Comparison of ENCODE assay signal across 13 cellular contexts in the genomic region with DNA sequence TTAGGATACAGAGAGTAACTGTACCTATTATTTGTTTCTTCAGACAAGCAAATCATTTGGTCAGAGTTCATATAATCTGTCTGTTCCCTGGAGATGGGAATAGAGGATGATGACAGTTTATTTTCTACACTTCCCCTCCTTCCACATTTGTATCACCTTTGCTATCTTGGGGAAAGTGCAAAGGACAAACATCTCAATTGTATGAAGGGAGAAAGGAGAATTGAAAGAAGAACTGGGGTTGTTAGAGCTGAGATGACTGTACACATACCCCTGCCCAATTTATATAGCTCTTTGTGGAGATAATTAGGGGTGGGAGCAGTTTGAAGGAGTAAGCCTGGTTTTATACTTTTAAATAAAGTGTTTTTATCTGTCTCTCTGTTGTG. TPM values are rescaled to one million over a fixed set of nuclear protein-coding genes. Genes with fewer than 3 reads are reported as not detected.
DNase-seq lines count a peak whose midpoint lies in the region; TF ChIP-seq lines count a peak whose summit lies in the region.
"Had no signal": no experiment of that assay in that cellular context is flagged by ENCODE, and none has a peak within 500 bp of the region (broad histone marks: within the 10 kb centered on the region; RNA-seq: fewer than 3 reads in every experiment).

No MANE protein-coding gene starts in this region.

- DNase-seq in esophagus squamous epithelium (lab: John Stamatoyannopoulos, UW) (no peak), pons (ENCODE audit: low spot score) (peak; percentile 57), foreskin melanocyte (no peak), hepatic stellate cell (ENCODE audit: low spot score) (no peak)
- DNase-seq in activated CD4-positive, CD25-positive, alpha-beta regulatory T cell treated with anti-CD3 and anti-CD28 coated beads, Interleukin-2, amount 50 U/mL, for 72 hours = no peak
- DNase-seq in activated effector memory CD4-positive, alpha-beta T cell treated with Interleukin-2 at 50 U/mL for 16 hours = no peak
- DNase-seq: cerebellar nuclear complex, DMS79, NCI-H226 had no signal

- H3K36me3 ChIP-seq in BLaER1 (no peaks in the 10 kb centered on the region), OCI-LY1 (ENCODE audit: insufficient read depth, low read length) (peaks cover 5% of the 10 kb centered on the region; the same call in 1 of the 2 replicates), esophagus squamous epithelium (peaks cover 0 to 4% (median 0%) of the 10 kb centered on the region in 3 donors)

- peak overlapping the region; percentile 75 for H3K4me2 ChIP-seq in BLaER1
- H3K4me2 ChIP-seq in OCI-LY1 (ENCODE audit: low read length) = peak overlapping the region; percentile 64; the same call in 1 of the 2 replicates

- 0 out of 2 replicates have a peak, but pooled peaks cover 2% of the 10 kb centered on the region for H3F3A ChIP-seq in OCI-LY1 (ENCODE audit: insufficient read depth, low read length)

- TF ChIP-seq POLR2A in esophagus squamous epithelium (IDR thresholded peaks at IDR 0.05) = no peak

- H3K27ac ChIP-seq in BLaER1 (peak overlapping the region; percentile 62), OCI-LY1 (ENCODE audit: low read depth, low read length, poor library complexity, severe bottlenecking) (peak overlapping the region; percentile 96), esophagus squamous epithelium (peak overlapping the region; percentile 90 to 98 (median 96))

- H3K4me3 ChIP-seq in BLaER1 = 0 out of 2 replicates have a peak overlapping the region, but pooled peaks have one; percentile 15
- H3K4me3 ChIP-seq in OCI-LY1 (ENCODE audit: low read depth, low read length, poor library complexity, severe bottlenecking) = no peak overlapping the region
- peak overlapping the region in 3 of 4 donors; percentile 24 to 51 (median 28) for H3K4me3 ChIP-seq in esophagus squamous epithelium

- H3K27me3 ChIP-seq in BLaER1 = no peaks in the 10 kb centered on the region
- no peaks in the 10 kb centered on the region for H3K27me3 ChIP-seq in OCI-LY1 (ENCODE audit: insufficient read depth, low read length)
- H3K27me3 ChIP-seq in esophagus squamous epithelium = no peaks in the 10 kb centered on the region

- H3K4me1 ChIP-seq in BLaER1 = peaks cover 45% of the 10 kb centered on the region
- H3K4me1 ChIP-seq in OCI-LY1 (ENCODE audit: insufficient read depth, low read length, severe bottlenecking) = peaks cover 50% of the 10 kb centered on the region
- H3K4me1 ChIP-seq in esophagus squamous epithelium = peaks cover 46 to 66% (median 56%) of the 10 kb centered on the region in 3 donors

- H3K9me2 ChIP-seq in OCI-LY1 (ENCODE audit: low read depth, low read length) = no peaks in the 10 kb centered on the region

- no peaks in the 10 kb centered on the region for H3K79me2 ChIP-seq in OCI-LY1 (ENCODE audit: insufficient read depth, low read length)

- H3K9ac ChIP-seq in BLaER1 (peak overlapping the region; percentile 23), OCI-LY1 (ENCODE audit: low read length) (peak overlapping the region; percentile 58)

- no peaks in the 10 kb centered on the region for H3K9me3 ChIP-seq in BLaER1
- H3K9me3 ChIP-seq in OCI-LY1 (ENCODE audit: low read length) = no peaks in the 10 kb centered on the region
- H3K9me3 ChIP-seq in esophagus squamous epithelium = no peaks in the 10 kb centered on the region

- intact Hi-C loops in esophagus squamous epithelium (cut with DNase I) = loop anchor here (2.0 kb wide), 1 partner anchor 28 kb away; no protein-coding TSS in a partner anchor

- no peak overlapping the region for H2AFZ ChIP-seq in OCI-LY1 (ENCODE audit: low read length)

- H4K20me1 ChIP-seq in BLaER1 = no peaks in the 10 kb centered on the region
- no peaks in the 10 kb centered on the region for H4K20me1 ChIP-seq in OCI-LY1 (ENCODE audit: insufficient read depth, low read length)

- TF ChIP-seq CTCF in OCI-LY1 (IDR thresholded peaks at IDR 0.05; ENCODE audit: low read length) (no peak), esophagus squamous epithelium (IDR thresholded peaks at IDR 0.05) (no peak)

RNA-seq across cellular contexts. Expression of a gene that starts 14.0 kb away (rescaled TPM):
- total RNA-seq in esophagus squamous epithelium = 10 to 100 TPM in 2 of 4 donors, 1 to 10 TPM in 2; 2.9 to 15.9 (median 9.8) TPM

RNA-seq across cellular contexts. Expression of a gene that starts 14.1 kb away (rescaled TPM):
- under 1 TPM; 0.04 to 0.67 (median 0.30) TPM for total RNA-seq in esophagus squamous epithelium

RNA-seq across cellular contexts. Expression of a gene that starts 17.9 kb away (rescaled TPM):
- total RNA-seq in esophagus squamous epithelium = 100 to 1,000 TPM in 3 of 4 donors, 10 to 100 TPM in 1; 94.9 to 942 (median 328) TPM

RNA-seq across cellular contexts. Expression of a gene that starts 20.7 kb away (rescaled TPM):
- 10 to 100 TPM in 1 of 4 donors, 1 to 10 TPM in 3; 1.9 to 12.2 (median 5.9) TPM for total RNA-seq in esophagus squamous epithelium

RNA-seq across cellular contexts. Expression of a gene that starts 43.1 kb away (rescaled TPM):
- total RNA-seq in esophagus squamous epithelium = not detected
- total RNA-seq: activated CD4-positive, alpha-beta T cell treated with anti-CD3 and anti-CD28 coated beads for 36 hours; lung microvascular endothelial cell had no signal
